In the genomic region with DNA sequence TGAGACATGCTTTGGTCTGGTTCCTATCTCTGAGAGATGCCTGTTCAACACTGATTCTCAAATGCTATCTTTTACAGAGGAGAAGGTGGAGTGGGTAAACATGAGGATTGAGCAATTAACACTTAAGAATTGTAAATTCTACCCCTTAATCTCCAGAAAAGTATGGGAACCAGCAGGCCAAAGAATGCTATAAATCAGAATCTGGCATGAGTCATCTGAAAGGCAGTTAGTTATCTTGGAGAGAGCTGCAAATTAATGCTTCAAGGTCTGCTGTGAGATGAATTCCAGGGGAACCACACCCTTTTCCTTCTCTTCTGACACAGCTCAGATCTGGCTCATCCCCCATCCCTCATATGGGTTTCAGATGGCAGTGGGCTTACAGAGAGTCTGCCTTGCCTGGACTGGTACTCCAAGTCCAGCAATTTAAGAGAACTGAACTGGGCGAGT, we compare ENCODE assay signal across 10 cellular contexts. TPM values are rescaled to one million over a fixed set of nuclear protein-coding genes. Genes with fewer than 3 reads are reported as not detected.
DNase-seq lines count a peak whose midpoint lies in the region; ATAC-seq, FAIRE-seq and TF ChIP-seq lines count a peak whose summit lies in the region.
"Had no signal": no experiment of that assay in that cellular context is flagged by ENCODE, and none has a peak within 500 bp of the region (broad histone marks: within the 10 kb centered on the region; RNA-seq: fewer than 3 reads in every experiment).

No MANE protein-coding gene starts in this region.

- H3K27me3 Mint-ChIP-seq in mesothelial cell of epicardium (ENCODE audit: low read depth) = no peaks in the 10 kb centered on the region

- DNase-seq in AG10803 (ENCODE audit: low read depth) (peak; percentile 96), HTR-8/SVneo (ENCODE audit: insufficient read length, low spot score) (peak; percentile 79), breast epithelium (ENCODE audit: low spot score in 2 of 2) (no peak), mesothelial cell of epicardium (ENCODE audit: low spot score in 2 of 2, unreplicated experiment in 2 of 2) (no peak), NCI-H2227 (lab: John Stamatoyannopoulos, UW; ENCODE audit: unreplicated experiment) (no peak), mucosa of gallbladder (ENCODE audit: low spot score) (no peak), globus pallidus (ENCODE audit: low spot score) (no peak)
- DNase-seq: naive B cell had no signal

- H3K9me3 Mint-ChIP-seq in mesothelial cell of epicardium = no peaks in the 10 kb centered on the region
- H3K9me3 Mint-ChIP-seq: naive B cell had no signal

- peaks cover 20 to 39% of the 10 kb centered on the region in 2 donors for H3K4me1 ChIP-seq in breast epithelium

- peak overlapping the region; percentile 98 for H3K27ac Mint-ChIP-seq in mesothelial cell of epicardium

- TF ChIP-seq POLR2A in breast epithelium (IDR thresholded peaks at IDR 0.05) = no peak

- peaks cover 62% of the 10 kb centered on the region for H3K4me1 Mint-ChIP-seq in mesothelial cell of epicardium

- H3K9me3 ChIP-seq in breast epithelium = no peaks in the 10 kb centered on the region

- TF ChIP-seq CTCF in AG10803 (conservative IDR thresholded peaks at IDR 0.05; ENCODE audit: low read length) (no peak), breast epithelium (IDR thresholded peaks at IDR 0.05) (no peak), mesothelial cell of epicardium (IDR thresholded peaks at IDR 0.05; ENCODE audit: unreplicated experiment) (no peak)

- FAIRE-seq in HTR-8/SVneo (lab: Jason Lieb, UNC) = no peak
- FAIRE-seq: GM12892 had no signal

- H3K4me3 ChIP-seq in AG10803 (ENCODE audit: low read length) = peak overlapping the region; percentile 96
- H3K4me3 ChIP-seq in breast epithelium = no peak overlapping the region

- H3K36me3 ChIP-seq in breast epithelium = no peaks in the 10 kb centered on the region

- H3K27me3 ChIP-seq in breast epithelium = no peaks in the 10 kb centered on the region

- peaks cover 23% of the 10 kb centered on the region for H3K36me3 Mint-ChIP-seq in mesothelial cell of epicardium

- peak overlapping the region; percentile 85 to 91 for H3K27ac ChIP-seq in breast epithelium

- no peak for ATAC-seq in HG02623 (IDR thresholded peaks at IDR 0.05; ENCODE audit: unreplicated experiment)

- peak overlapping the region; percentile 45 for H3K4me3 Mint-ChIP-seq in mesothelial cell of epicardium

- intact Hi-C loops in breast epithelium (cut with DNase I; ENCODE audit: low total_unique reads) = no loop called here

RNA-seq across cellular contexts. Expression of gene S100A10, which starts 5.2 kb away (rescaled TPM):
- 100 to 1,000 TPM in 1 of 3 donors, 10 to 100 TPM in 2; 70.4 to 156 (median 84.9) TPM for total RNA-seq in breast epithelium
- total RNA-seq in mesothelial cell of epicardium = 219 to 234 TPM (median 222 TPM) in 3 replicates
- total RNA-seq in mucosa of gallbladder = 212 TPM

RNA-seq across cellular contexts. Expression of gene S100A11, which starts 48.4 kb away (rescaled TPM):
- total RNA-seq in breast epithelium = 100 to 1,000 TPM; 220 to 325 (median 275) TPM
- 351 to 373 TPM (median 358 TPM) in 3 replicates for total RNA-seq in mesothelial cell of epicardium
- 308 TPM for total RNA-seq in mucosa of gallbladder

Comparison
In these comparisons a context has a peak if more than half of its experiments do, and no peak if none do; other contexts are left out.
1. DNase-seq: peak in AG10803 (single experiment) and HTR-8/SVneo (single experiment); none in breast epithelium (0 of 2), mesothelial cell of epicardium (0 of 2), NCI-H2227 (single experiment), mucosa of gallbladder (single experiment) and globus pallidus (single experiment).